ENCODE assay signal across 21 cellular contexts in the genomic region with DNA sequence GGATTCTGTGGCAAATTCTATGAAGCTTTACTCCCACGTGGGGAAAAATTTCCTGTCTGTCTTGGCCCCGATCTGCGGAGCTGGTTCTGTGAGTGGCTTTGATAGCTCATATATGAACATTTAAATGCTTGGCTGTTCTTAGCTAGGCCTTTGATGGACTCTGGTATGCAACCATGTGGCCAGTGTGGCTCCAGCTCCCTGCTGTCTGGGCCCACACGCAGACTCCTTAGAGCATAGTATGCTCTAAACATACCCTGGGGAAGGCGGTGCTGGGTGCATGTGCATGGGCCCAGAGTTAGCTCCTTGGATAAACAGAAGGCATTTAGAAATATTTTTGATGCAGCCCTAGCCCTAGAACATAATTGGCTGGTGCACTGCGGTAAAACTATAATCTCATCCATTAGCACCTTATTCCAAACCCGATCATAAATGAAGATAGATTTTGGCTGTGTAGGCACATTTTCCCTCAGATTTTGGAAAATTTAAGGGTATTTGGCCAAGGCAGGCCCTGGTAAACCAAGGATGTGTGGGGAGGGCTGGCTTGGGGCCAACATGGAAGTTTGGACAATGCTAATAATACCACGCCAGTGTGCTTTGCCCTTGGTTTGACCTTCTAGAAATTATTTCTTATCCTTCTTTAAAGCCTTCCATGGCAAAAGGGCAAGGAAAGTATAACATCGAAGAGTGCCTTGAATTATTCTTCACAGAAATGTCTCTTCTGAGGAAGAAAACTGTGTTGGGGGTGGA.
A peak's percentile ranks its signal among the peaks of the same experiment; 100 is the strongest.
DNase-seq lines count a peak whose midpoint lies in the region; ATAC-seq, FAIRE-seq and TF ChIP-seq lines count a peak whose summit lies in the region.
"Had no signal": no experiment of that assay in that cellular context is flagged by ENCODE, and none has a peak within 500 bp of the region (broad histone marks: within the 10 kb centered on the region; RNA-seq: fewer than 3 reads in every experiment).

No MANE protein-coding gene starts in this region.

- TF ChIP-seq RAD21 in IMR-90 (IDR thresholded peaks at IDR 0.05; ENCODE audit: low read length): no peak

- no peak overlapping the region for H3K4me2 ChIP-seq in IMR-90 (ENCODE audit: low read depth, low read length)

- H3K4me3 Mint-ChIP-seq in chondrocyte (ENCODE audit: unreplicated experiment): no peak overlapping the region
- H3K4me3 Mint-ChIP-seq: activated naive CD4-positive, alpha-beta T cell treated with anti-CD3 and anti-CD28 coated beads, Interleukin-2, amount 50 U/mL, for 24 hours; stimulated activated naive CD8-positive, alpha-beta T cell treated with anti-CD3 and anti-CD28 coated beads, Interleukin-15, amount 100 ng/mL, for 72 hours had no signal

- no peak overlapping the region for H3K9ac ChIP-seq in IMR-90 (ENCODE audit: low read depth, low read length)
- H3K9ac ChIP-seq in kidney (ENCODE audit: low read length in 2 of 2): no peak overlapping the region
- peak overlapping the region; percentile 0 to 62 (median 43) for H3K9ac ChIP-seq in skeletal muscle tissue (ENCODE audit: low read depth in 1 of 3, low read length in 3 of 3)

- H3K36me3 ChIP-seq in IMR-90 (ENCODE audit: control insufficient read depth, insufficient read depth, low read length) (no peaks in the 10 kb centered on the region), kidney (ENCODE audit: control insufficient read depth in 1 of 2, insufficient read depth in 2 of 2, low read length in 2 of 2) (no peaks in the 10 kb centered on the region), skeletal muscle tissue (ENCODE audit: control insufficient read depth in 3 of 3, insufficient read depth in 3 of 3, low read length in 3 of 3) (no peaks in the 10 kb centered on the region), breast epithelium (no peaks in the 10 kb centered on the region)
- H3K36me3 ChIP-seq: esophagus squamous epithelium, vagina had no signal

- H3K27me3 ChIP-seq in IMR-90 (ENCODE audit: control insufficient read depth, insufficient read depth, low read length) (no peaks in the 10 kb centered on the region), skeletal muscle tissue (ENCODE audit: control insufficient read depth in 3 of 3, insufficient read depth in 3 of 3, low read length in 3 of 3) (no peaks in the 10 kb centered on the region), breast epithelium (no peaks in the 10 kb centered on the region)
- H3K27me3 ChIP-seq: dorsolateral prefrontal cortex, esophagus squamous epithelium, vagina had no signal

- no peak overlapping the region for H3K23ac ChIP-seq in IMR-90 (ENCODE audit: low read depth, low read length)

- intact Hi-C loops in IMR-90 (cut with micrococcal nuclease) (no loop called here), kidney (cut with DNase I) (no loop called here), breast epithelium (cut with DNase I; ENCODE audit: low total_unique reads) (loop anchor here (2.0 kb wide), 1 partner anchor 35 kb away; no protein-coding TSS in a partner anchor)

- H2BK120ac ChIP-seq in IMR-90 (ENCODE audit: low read depth, low read length): peak overlapping the region; percentile 25

- H3K18ac ChIP-seq in IMR-90 (ENCODE audit: low read depth, low read length): peak overlapping the region; percentile 79

- no peak overlapping the region for H3K56ac ChIP-seq in IMR-90 (ENCODE audit: extremely low read depth, insufficient read depth, low read length)

- no peak; the same call in 1 of the 2 replicates for ATAC-seq in IMR-90 (ENCODE audit: low read depth)
- no peak for ATAC-seq in activated naive CD4-positive, alpha-beta T cell treated with anti-CD3 and anti-CD28 coated beads, Interleukin-2, amount 50 U/mL, for 72 hours
- ATAC-seq: stimulated activated naive CD8-positive, alpha-beta T cell treated with anti-CD3 and anti-CD28 coated beads, Interleukin-15, amount 100 ng/mL, for 72 hours had no signal

- H4K91ac ChIP-seq in IMR-90 (ENCODE audit: insufficient read depth, low read depth, low read length): peak overlapping the region; percentile 25; the same call in 1 of the 2 replicates

- WGBS in IMR-90 (ENCODE audit: extremely low coverage in 2 of 2, insufficient read length in 1 of 2), 2 experiments: no CpG with 5 or more reads among the region's 9 CpGs

- H2BK20ac ChIP-seq in IMR-90 (ENCODE audit: low read depth, low read length): 0 out of 2 replicates have a peak overlapping the region, but pooled peaks have one; percentile 6

- H3K4me1 ChIP-seq in IMR-90 (ENCODE audit: control insufficient read depth, insufficient read depth, low read length) (peaks cover 19% of the 10 kb centered on the region), kidney (ENCODE audit: control insufficient read depth in 1 of 2, insufficient read depth in 1 of 2, low read depth in 1 of 2, low read length in 2 of 2) (peaks cover 19 to 54% of the 10 kb centered on the region in 2 donors), skeletal muscle tissue (ENCODE audit: control insufficient read depth in 3 of 3, insufficient read depth in 3 of 3, low read length in 3 of 3) (peaks cover 35 to 45% (median 36%) of the 10 kb centered on the region in 3 donors), breast epithelium (no peaks in the 10 kb centered on the region)
- H3K4me1 ChIP-seq: vagina had no signal

- H3K27ac Mint-ChIP-seq in chondrocyte (ENCODE audit: unreplicated experiment): no peak overlapping the region
- no peak overlapping the region for H3K27ac Mint-ChIP-seq in activated naive CD4-positive, alpha-beta T cell treated with anti-CD3 and anti-CD28 coated beads, Interleukin-2, amount 50 U/mL, for 72 hours
- H3K27ac Mint-ChIP-seq: activated naive CD4-positive, alpha-beta T cell treated with anti-CD3 and anti-CD28 coated beads, Interleukin-2, amount 50 U/mL, for 24 hours; stimulated activated naive CD8-positive, alpha-beta T cell treated with anti-CD3 and anti-CD28 coated beads, Interleukin-15, amount 100 ng/mL, for 72 hours had no signal

- BruUV-seq in IMR-90 (replicated peaks; lab: Mats Ljungman, UMichigan): no TSS peak

- peaks cover 32 to 63% of the 10 kb centered on the region in 2 experiments for H3K79me1 ChIP-seq in IMR-90 (ENCODE audit: low read depth in 1 of 2, low read length in 2 of 2)

- no peak overlapping the region for H2AFZ ChIP-seq in IMR-90 (replicated peaks; ENCODE audit: low read length, poor library complexity)

- TF ChIP-seq POLR2A in IMR-90 (IDR thresholded peaks at IDR 0.05; ENCODE audit: low read depth, low read length) (no peak), breast epithelium (IDR thresholded peaks at IDR 0.05) (no peak)

- H3K27ac ChIP-seq in IMR-90 (ENCODE audit: insufficient read depth, low read length): peak overlapping the region; percentile 30; the same call in 1 of the 2 replicates
- peak overlapping the region; percentile 3 to 68 for H3K27ac ChIP-seq in kidney (ENCODE audit: low read depth in 2 of 2, low read length in 2 of 2)
- H3K27ac ChIP-seq in skeletal muscle tissue (ENCODE audit: low read depth, low read length): peak overlapping the region; percentile 86
- no peak overlapping the region for H3K27ac ChIP-seq in breast epithelium
- H3K27ac ChIP-seq: esophagus squamous epithelium, vagina had no signal

- no peak for FAIRE-seq in kidney (lab: Jason Lieb, UNC)
- FAIRE-seq: GM18507, H1, islet of Langerhans had no signal

- H3K27me3 Mint-ChIP-seq in chondrocyte (ENCODE audit: low read depth): no peaks in the 10 kb centered on the region
- H3K27me3 Mint-ChIP-seq: activated naive CD4-positive, alpha-beta T cell treated with anti-CD3 and anti-CD28 coated beads, Interleukin-2, amount 50 U/mL, for 24 hours; stimulated activated naive CD8-positive, alpha-beta T cell treated with anti-CD3 and anti-CD28 coated beads, Interleukin-15, amount 100 ng/mL, for 72 hours had no signal

- peaks cover 30% of the 10 kb centered on the region for H3K4me1 Mint-ChIP-seq in chondrocyte (ENCODE audit: low read depth)

- POLR2A ChIA-PET in IMR-90 (lab: Charles Lee; ENCODE audit: unreplicated experiment): no interaction called here

- no peaks in the 10 kb centered on the region for H3K9me3 Mint-ChIP-seq in chondrocyte (ENCODE audit: low read depth)
- peaks cover 0 to 6% of the 10 kb centered on the region in 2 donors for H3K9me3 Mint-ChIP-seq in activated naive CD4-positive, alpha-beta T cell treated with anti-CD3 and anti-CD28 coated beads, Interleukin-2, amount 50 U/mL, for 72 hours
- H3K9me3 Mint-ChIP-seq: activated naive CD4-positive, alpha-beta T cell treated with anti-CD3 and anti-CD28 coated beads, Interleukin-2, amount 50 U/mL, for 24 hours; stimulated activated naive CD8-positive, alpha-beta T cell treated with anti-CD3 and anti-CD28 coated beads, Interleukin-15, amount 100 ng/mL, for 72 hours had no signal

- no peak overlapping the region; the same call in 1 of the 2 replicates for H3K14ac ChIP-seq in IMR-90 (replicated peaks; ENCODE audit: low read depth, low read length)

- peaks cover 26% of the 10 kb centered on the region for H3K9me1 ChIP-seq in IMR-90 (ENCODE audit: insufficient read depth, low read length)

- dilution Hi-C loops in IMR-90 (cut with HindIII; ENCODE audit: low sequenced_read_pairs, unreplicated experiment): no loop called here

- peak overlapping the region; percentile 1; the same call in 1 of the 2 replicates for H2AK5ac ChIP-seq in IMR-90 (ENCODE audit: low read depth, low read length)

- DNase-seq in IMR-90: no peak
- DNase-seq in chondrocyte (ENCODE audit: low spot score): peak; percentile 73
- no peak for DNase-seq in kidney
- no peak for DNase-seq in activated CD4-positive, alpha-beta T cell treated with anti-CD3 and anti-CD28 coated beads for 4 hours
- no peak for DNase-seq in breast epithelium (ENCODE audit: low spot score in 2 of 2)
- DNase-seq in activated naive CD4-positive, alpha-beta T cell treated with anti-CD3 and anti-CD28 coated beads, Interleukin-2, amount 50 U/mL, for 72 hours (ENCODE audit: low spot score in 2 of 2): no peak
- DNase-seq in NCI-H345 (lab: John Stamatoyannopoulos, UW): no peak
- DNase-seq: activated T-cell treated with anti-CD3 and anti-CD28 coated beads, Interleukin-2, amount 50 U/mL, for 1 hour; DND-41; dorsolateral prefrontal cortex; esophagus squamous epithelium; NCI-H1694 treated with DMSO at 0.1 percent for 48 hours; NCI-H446; stimulated activated CD4-positive, alpha-beta T cell treated with anti-CD3 and anti-CD28 coated beads, Interleukin-1b, Interleukin-23, amount 100 ng/mL, for 48 hours; stimulated activated naive CD8-positive, alpha-beta T cell treated with anti-CD3 and anti-CD28 coated beads, Interleukin-15, amount 100 ng/mL, for 72 hours had no signal

- no peak overlapping the region for H2AK9ac ChIP-seq in IMR-90 (replicated peaks; ENCODE audit: low read depth, low read length, poor library complexity)

- TF ChIP-seq CTCF in IMR-90 (conservative IDR thresholded peaks at IDR 0.05; ENCODE audit: low read depth, low read length) (no peak), chondrocyte (IDR thresholded peaks at IDR 0.05) (no peak), kidney (IDR thresholded peaks at IDR 0.05; ENCODE audit: borderline replicate concordance, extremely low read depth, insufficient read depth) (no peak), breast epithelium (IDR thresholded peaks at IDR 0.05) (no peak)

- no peaks in the 10 kb centered on the region for H3K9me3 ChIP-seq in IMR-90 (ENCODE audit: control insufficient read depth, insufficient read depth, low read length)
- H3K9me3 ChIP-seq in kidney (ENCODE audit: control insufficient read depth in 1 of 2, low read length in 2 of 2): no peaks in the 10 kb centered on the region
- no peaks in the 10 kb centered on the region for H3K9me3 ChIP-seq in skeletal muscle tissue (ENCODE audit: control insufficient read depth in 3 of 3, low read length in 3 of 3)
- no peaks in the 10 kb centered on the region for H3K9me3 ChIP-seq in breast epithelium
- H3K9me3 ChIP-seq: esophagus squamous epithelium, vagina had no signal

- H2BK5ac ChIP-seq in IMR-90 (ENCODE audit: low read depth, low read length, poor library complexity, severe bottlenecking): peak overlapping the region; percentile 76

- peak overlapping the region in 1 of 2 experiments; percentile 39; a peak in 2 of 4 replicates for H4K8ac ChIP-seq in IMR-90 (ENCODE audit: low read depth in 2 of 2, low read length in 2 of 2)

- in situ Hi-C loops in IMR-90 (cut with MboI; ENCODE audit: low sequenced_read_pairs): no loop called here

- peaks cover 62% of the 10 kb centered on the region; the same call in 1 of the 2 replicates for H4K20me1 ChIP-seq in IMR-90 (ENCODE audit: insufficient read depth, low read length)

- CTCF ChIA-PET in IMR-90 (lab: Yijun Ruan, JAX): no interaction called here

- H3K4me3 ChIP-seq in IMR-90 (ENCODE audit: insufficient read depth, low read depth, low read length) (no peak overlapping the region), kidney (ENCODE audit: low read length in 2 of 2) (no peak overlapping the region), skeletal muscle tissue (ENCODE audit: low read length in 3 of 3) (peak overlapping the region in 2 of 3 donors; percentile 42 to 46), breast epithelium (no peak overlapping the region)
- H3K4me3 ChIP-seq: dorsolateral prefrontal cortex, esophagus squamous epithelium, vagina had no signal

- no peaks in the 10 kb centered on the region for H3K36me3 Mint-ChIP-seq in chondrocyte (ENCODE audit: low read depth)
- peaks cover 0 to 9% of the 10 kb centered on the region in 2 donors for H3K36me3 Mint-ChIP-seq in activated naive CD4-positive, alpha-beta T cell treated with anti-CD3 and anti-CD28 coated beads, Interleukin-2, amount 50 U/mL, for 72 hours

- 0 out of 3 replicates have a peak overlapping the region, but pooled peaks have one; percentile 14 for H2BK15ac ChIP-seq in IMR-90 (ENCODE audit: low read depth, low read length)

- no peak overlapping the region for H3K4ac ChIP-seq in IMR-90 (ENCODE audit: low read depth, low read length)

- H4K5ac ChIP-seq in IMR-90 (ENCODE audit: low read depth, low read length): peak overlapping the region; percentile 84; the same call in 1 of the 2 replicates

Comparison
In these comparisons a context has a peak if more than half of its experiments do, and no peak if none do; other contexts are left out.
1. H3K27ac ChIP-seq: peak in IMR-90 (single experiment), kidney (2 of 2) and skeletal muscle tissue (single experiment); none in breast epithelium (0 of 2).
2. H3K4me3 ChIP-seq: peak in skeletal muscle tissue (2 of 3); none in IMR-90 (single experiment), kidney (0 of 2) and breast epithelium (0 of 3).
3. H3K9ac ChIP-seq: peak in skeletal muscle tissue (3 of 3); none in IMR-90 (single experiment) and kidney (0 of 2).